ENCODE assay signal across 11 cellular contexts in the genomic region with DNA sequence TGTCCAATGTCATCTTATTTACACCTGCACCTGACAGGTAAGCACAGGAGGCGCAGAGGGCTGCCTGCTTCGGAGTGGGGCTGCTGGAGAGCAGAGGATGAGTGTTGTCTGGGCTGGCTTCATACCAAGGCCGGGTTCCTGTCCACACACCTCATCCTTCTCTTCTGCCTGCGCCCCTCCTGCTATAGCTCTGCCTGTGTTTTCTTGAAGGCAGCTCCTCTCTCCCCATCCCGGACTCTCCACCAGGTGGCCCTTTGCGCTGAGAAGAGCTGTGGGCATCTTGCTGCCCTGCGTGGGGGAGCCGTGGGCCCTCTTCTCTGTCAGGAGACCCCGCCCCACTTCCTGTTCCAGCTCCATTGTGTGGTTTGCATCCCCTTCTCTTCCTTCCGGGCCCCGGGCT. TPM values are rescaled to one million over a fixed set of nuclear protein-coding genes. Genes with fewer than 3 reads are reported as not detected.
DNase-seq lines count a peak whose midpoint lies in the region; ATAC-seq and TF ChIP-seq lines count a peak whose summit lies in the region.
"Had no signal": no experiment of that assay in that cellular context is flagged by ENCODE, and none has a peak within 500 bp of the region (broad histone marks: within the 10 kb centered on the region; RNA-seq: fewer than 3 reads in every experiment).

No MANE protein-coding gene starts in this region.

- CTCF ChIA-PET in WTC11 (lab: Charles Lee), result interaction anchor here (0.7 to 7.9 kb wide), 30 partner anchors 9 to 198 kb away, joined by 3 to 253 read pairs (median 10); a partner anchor contains a TSS

- ATAC-seq in WTC11, result peak; percentile 55
- ATAC-seq in activated T-helper 17 cell treated with anti-CD3 and anti-CD28 coated beads, Interleukin-2, amount 50 U/mL, for 72 hours (replicated peaks), result no peak
- ATAC-seq: stimulated activated naive CD8-positive, alpha-beta T cell treated with anti-CD3 and anti-CD28 coated beads, Interleukin-15, amount 100 ng/mL, for 72 hours had no signal

- H3K36me3 ChIP-seq in hepatocyte (replicated peaks; ENCODE audit: insufficient read depth, low read depth) (no peaks in the 10 kb centered on the region), thyroid gland (no peaks in the 10 kb centered on the region)

- peaks cover 82% of the 10 kb centered on the region for H3K4me1 Mint-ChIP-seq in WTC11
- peaks cover 4% of the 10 kb centered on the region for H3K4me1 Mint-ChIP-seq in activated T-helper 17 cell treated with anti-CD3 and anti-CD28 coated beads, Interleukin-2, amount 50 U/mL, for 72 hours
- H3K4me1 Mint-ChIP-seq: immature natural killer cell; stimulated activated naive CD8-positive, alpha-beta T cell treated with anti-CD3 and anti-CD28 coated beads, Interleukin-15, amount 100 ng/mL, for 72 hours had no signal

- H3K4me2 ChIP-seq in hepatocyte, result no peak overlapping the region

- H3K9me3 ChIP-seq in hepatocyte (ENCODE audit: low read depth) (no peaks in the 10 kb centered on the region), thyroid gland (no peaks in the 10 kb centered on the region)

- H3K9me2 ChIP-seq in hepatocyte (replicated peaks; ENCODE audit: insufficient read depth), result no peaks in the 10 kb centered on the region

- peak overlapping the region; percentile 88 for H3K27ac ChIP-seq in hepatocyte
- peak overlapping the region in 2 of 3 donors; percentile 51 to 56 for H3K27ac ChIP-seq in thyroid gland

- peaks cover 3% of the 10 kb centered on the region for H4K20me1 ChIP-seq in hepatocyte (ENCODE audit: insufficient read depth, poor library complexity, severe bottlenecking)

- peak overlapping the region; percentile 91 for H3K27ac Mint-ChIP-seq in WTC11
- no peak overlapping the region for H3K27ac Mint-ChIP-seq in activated T-helper 17 cell treated with anti-CD3 and anti-CD28 coated beads, Interleukin-2, amount 50 U/mL, for 72 hours
- H3K27ac Mint-ChIP-seq: immature natural killer cell had no signal

- DNase-seq in NCI-H82 (lab: John Stamatoyannopoulos, UW) (peak; percentile 34), NCI-H82 treated with DMSO at 0.1 percent for 48 hours (lab: John Stamatoyannopoulos, UW; ENCODE audit: unreplicated experiment) (no peak), WTC11 (ENCODE audit: low spot score) (peak; percentile 55), hepatocyte (ENCODE audit: low spot score) (peak; percentile 46), thyroid gland (no peak), Ammon's horn (ENCODE audit: low spot score) (no peak)
- no peak for DNase-seq in activated T-cell treated with anti-CD3 and anti-CD28 coated beads, Interleukin-2, amount 50 U/mL, for 1 hour
- DNase-seq: immature natural killer cell; NCI-H774; stimulated activated naive CD8-positive, alpha-beta T cell treated with anti-CD3 and anti-CD28 coated beads, Interleukin-15, amount 100 ng/mL, for 72 hours had no signal

- H3K36me3 Mint-ChIP-seq in WTC11, result no peaks in the 10 kb centered on the region
- H3K36me3 Mint-ChIP-seq in activated T-helper 17 cell treated with anti-CD3 and anti-CD28 coated beads, Interleukin-2, amount 50 U/mL, for 72 hours (ENCODE audit: low read depth), result no peaks in the 10 kb centered on the region
- H3K36me3 Mint-ChIP-seq: immature natural killer cell had no signal

- peak; percentile 21; the same call in 1 of the 2 replicates for TF ChIP-seq CTCF in WTC11 (IDR thresholded peaks at IDR 0.05)
- peak; percentile 23 for TF ChIP-seq CTCF in hepatocyte (IDR thresholded peaks at IDR 0.05; ENCODE audit: poor library complexity)
- no peak for TF ChIP-seq CTCF in thyroid gland (IDR thresholded peaks at IDR 0.05)

- peaks cover 49% of the 10 kb centered on the region for H3K79me2 ChIP-seq in hepatocyte

- no peaks in the 10 kb centered on the region for H3K27me3 ChIP-seq in hepatocyte
- no peaks in the 10 kb centered on the region for H3K27me3 ChIP-seq in thyroid gland

- no peaks in the 10 kb centered on the region for H3K27me3 Mint-ChIP-seq in WTC11 (ENCODE audit: low read depth)
- peaks cover 22% of the 10 kb centered on the region for H3K27me3 Mint-ChIP-seq in activated T-helper 17 cell treated with anti-CD3 and anti-CD28 coated beads, Interleukin-2, amount 50 U/mL, for 72 hours

- H3K4me1 ChIP-seq in hepatocyte (ENCODE audit: insufficient read depth) (peaks cover 39% of the 10 kb centered on the region), thyroid gland (peaks cover 10 to 55% of the 10 kb centered on the region in 2 donors)

- POLR2A ChIA-PET in WTC11 (lab: Charles Lee), result interaction anchor here (1.3 to 2.0 kb wide), 4 partner anchors 13 to 54 kb away, joined by 3 to 8 read pairs (median 4); no protein-coding TSS in a partner anchor

- H3K4me3 ChIP-seq in hepatocyte (no peak overlapping the region), thyroid gland (replicated peaks in 1 of 3) (no peak overlapping the region)

- H3K4me3 Mint-ChIP-seq in WTC11, result no peak overlapping the region
- H3K4me3 Mint-ChIP-seq in activated T-helper 17 cell treated with anti-CD3 and anti-CD28 coated beads, Interleukin-2, amount 50 U/mL, for 72 hours, result no peak overlapping the region
- H3K4me3 Mint-ChIP-seq: immature natural killer cell; stimulated activated naive CD8-positive, alpha-beta T cell treated with anti-CD3 and anti-CD28 coated beads, Interleukin-15, amount 100 ng/mL, for 72 hours had no signal

- TF ChIP-seq POLR2A in thyroid gland (IDR thresholded peaks at IDR 0.05), result no peak

- intact Hi-C loops in thyroid gland (cut with DNase I), result no loop called here

- no peak overlapping the region for H2AFZ ChIP-seq in hepatocyte

- no peaks in the 10 kb centered on the region for H3K9me3 Mint-ChIP-seq in WTC11
- no peaks in the 10 kb centered on the region for H3K9me3 Mint-ChIP-seq in activated T-helper 17 cell treated with anti-CD3 and anti-CD28 coated beads, Interleukin-2, amount 50 U/mL, for 72 hours
- H3K9me3 Mint-ChIP-seq: immature natural killer cell; stimulated activated naive CD8-positive, alpha-beta T cell treated with anti-CD3 and anti-CD28 coated beads, Interleukin-15, amount 100 ng/mL, for 72 hours had no signal

- WGBS in hepatocyte (ENCODE audit: low lambda C conversion rate, missing lambda C conversion rate), result 70% methylated on average over 11 of the region's 11 CpGs
- 72 to 77% methylated on average over 11 of the region's 11 CpGs for WGBS in thyroid gland, 2 donors

TF ChIP-seq in WTC11, 78 proteins besides CTCF, POLR2A, EP300 and RAD21:
- TF ChIP-seq SMAD3 (CRISPR knock-in tag; IDR thresholded peaks at IDR 0.05; ENCODE audit: borderline replicate concordance), result no peak
- TF ChIP-seq ZNF138 (CRISPR knock-in tag; conservative IDR thresholded peaks at IDR 0.05), result no peak
- TF ChIP-seq ETV6 (CRISPR knock-in tag; IDR thresholded peaks at IDR 0.05), result 0 out of 2 replicates have a peak, but pooled peaks have one; percentile 37

RNA-seq across cellular contexts. Expression of a gene that starts 35.0 kb away (rescaled TPM):
- total RNA-seq in WTC11 (2021) (32.4 to 34.6 TPM (median 34.4 TPM) in 3 replicates), hepatocyte (33.0 and 48.3 TPM in 2 replicates), thyroid gland (10 to 100 TPM; 32.2 to 64.5 (median 51.4) TPM)
- polyA plus RNA-seq in hepatocyte, result 40.4 and 48.2 TPM in 2 replicates
- total RNA-seq in activated T-helper 17 cell treated with anti-CD3 and anti-CD28 coated beads, Interleukin-2, amount 50 U/mL, for 72 hours, result not detected

Comparison
In these comparisons a context has a peak if more than half of its experiments do, and no peak if none do; other contexts are left out.
1. DNase-seq: peak in NCI-H82 (single experiment), WTC11 (single experiment) and hepatocyte (single experiment); none in NCI-H82 treated with DMSO at 0.1 percent for 48 hours (single experiment), thyroid gland (0 of 2), activated T-cell treated with anti-CD3 and anti-CD28 coated beads, Interleukin-2, amount 50 U/mL, for 1 hour (single experiment) and Ammon's horn (single experiment).
2. CTCF ChIP-seq: peak in WTC11 (single experiment) and hepatocyte (single experiment); none in thyroid gland (0 of 6).
3. RNA of a gene that starts 35.0 kb away (total RNA-seq): 32.2 to 64.5 TPM in thyroid gland, 33.0 to 48.3 TPM in hepatocyte and 32.4 to 34.6 TPM in WTC11; not detected in activated T-helper 17 cell treated with anti-CD3 and anti-CD28 coated beads, Interleukin-2, amount 50 U/mL, for 72 hours; every median in the first group is over 10 times any median in the second.